1 cellular context compared by ENCODE assay signal in the genomic region with DNA sequence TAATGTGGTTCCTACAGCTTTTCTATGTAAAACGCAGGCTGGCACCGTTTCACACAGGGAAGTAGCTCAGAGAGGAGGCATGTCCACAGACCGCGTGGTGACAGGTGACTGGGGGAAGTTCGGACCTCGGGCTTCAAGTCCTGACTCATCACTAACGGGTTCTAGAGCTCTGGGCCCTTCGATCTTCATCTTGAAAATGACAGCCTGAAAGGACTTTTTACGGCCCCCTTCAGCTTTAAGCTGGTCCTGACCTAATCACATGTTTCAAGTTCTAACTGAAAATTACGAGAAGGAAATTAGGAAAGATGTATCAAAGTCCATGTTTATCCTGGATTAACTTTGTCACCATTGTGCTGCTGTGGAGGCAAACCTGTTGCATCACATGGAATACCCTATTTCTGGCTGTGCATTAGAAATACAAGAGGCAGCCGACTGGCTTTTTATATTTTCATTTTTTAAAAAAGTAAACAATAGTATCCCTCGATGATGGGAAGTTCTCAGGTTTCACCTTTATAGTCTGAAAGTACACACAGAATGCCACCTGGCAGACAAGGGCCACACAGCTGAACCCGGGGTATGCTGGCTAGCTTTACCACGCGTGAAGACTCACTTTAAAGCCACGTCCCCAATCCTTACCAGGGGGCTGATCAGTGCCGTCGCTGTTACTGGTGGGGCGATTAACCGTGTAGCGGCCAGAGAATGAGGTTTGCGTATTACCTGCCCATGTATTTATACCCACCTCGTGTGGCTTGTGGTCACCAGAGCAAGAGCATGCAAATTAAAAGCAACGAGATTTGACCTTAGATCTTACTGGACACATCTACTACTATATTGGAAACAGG.
TF ChIP-seq lines count a peak whose summit lies in the region.

No MANE protein-coding gene starts in this region.

TF ChIP-seq in HepG2, 621 proteins besides CTCF, POLR2A, EP300 and RAD21 (continued from another document and continues in another):
- TF ChIP-seq ZNF609 (CRISPR knock-in tag; IDR thresholded peaks at IDR 0.05; ENCODE audit: borderline replicate concordance): peak; percentile 83
- TF ChIP-seq ATF7-NPFF (CRISPR knock-in tag; IDR thresholded peaks at IDR 0.05; ENCODE audit: low read depth): no peak
- TF ChIP-seq THYN1 (CRISPR knock-in tag; IDR thresholded peaks at IDR 0.05; ENCODE audit: borderline replicate concordance, low read depth): no peak
- TF ChIP-seq ZNF619 (CRISPR knock-in tag; IDR thresholded peaks at IDR 0.05): no peak
- no peak for TF ChIP-seq ZNF552 (CRISPR knock-in tag; IDR thresholded peaks at IDR 0.05; ENCODE audit: borderline replicate concordance)
- peak; percentile 80 for TF ChIP-seq MAFF (IDR thresholded peaks at IDR 0.05; ENCODE audit: low read depth, low read length)
- no peak for TF ChIP-seq ZSCAN22 (CRISPR knock-in tag; IDR thresholded peaks at IDR 0.05)
- peak; percentile 98 for TF ChIP-seq NCOA2 (CRISPR knock-in tag; IDR thresholded peaks at IDR 0.05)
- no peak for TF ChIP-seq TSC22D2 (CRISPR knock-in tag; IDR thresholded peaks at IDR 0.05; ENCODE audit: borderline replicate concordance)
- peak; percentile 56 for TF ChIP-seq KMT2A (CRISPR knock-in tag; IDR thresholded peaks at IDR 0.05)
- TF ChIP-seq SOX5 (CRISPR knock-in tag; IDR thresholded peaks at IDR 0.05; ENCODE audit: borderline replicate concordance): peak; percentile 94
- TF ChIP-seq GLMP (CRISPR knock-in tag; IDR thresholded peaks at IDR 0.05; ENCODE audit: borderline replicate concordance): no peak
- no peak for TF ChIP-seq SRSF4 (IDR thresholded peaks at IDR 0.05; ENCODE audit: low read depth, low read length, poor library complexity, severe bottlenecking)
- no peak for TF ChIP-seq STAT5B (CRISPR knock-in tag; IDR thresholded peaks at IDR 0.05)
- TF ChIP-seq ZNF335 (CRISPR knock-in tag; IDR thresholded peaks at IDR 0.05): 0 out of 2 replicates have a peak, but pooled peaks have one; percentile 51
- no peak for TF ChIP-seq MTA3 (CRISPR knock-in tag; IDR thresholded peaks at IDR 0.05)
- TF ChIP-seq, protein P1, sequence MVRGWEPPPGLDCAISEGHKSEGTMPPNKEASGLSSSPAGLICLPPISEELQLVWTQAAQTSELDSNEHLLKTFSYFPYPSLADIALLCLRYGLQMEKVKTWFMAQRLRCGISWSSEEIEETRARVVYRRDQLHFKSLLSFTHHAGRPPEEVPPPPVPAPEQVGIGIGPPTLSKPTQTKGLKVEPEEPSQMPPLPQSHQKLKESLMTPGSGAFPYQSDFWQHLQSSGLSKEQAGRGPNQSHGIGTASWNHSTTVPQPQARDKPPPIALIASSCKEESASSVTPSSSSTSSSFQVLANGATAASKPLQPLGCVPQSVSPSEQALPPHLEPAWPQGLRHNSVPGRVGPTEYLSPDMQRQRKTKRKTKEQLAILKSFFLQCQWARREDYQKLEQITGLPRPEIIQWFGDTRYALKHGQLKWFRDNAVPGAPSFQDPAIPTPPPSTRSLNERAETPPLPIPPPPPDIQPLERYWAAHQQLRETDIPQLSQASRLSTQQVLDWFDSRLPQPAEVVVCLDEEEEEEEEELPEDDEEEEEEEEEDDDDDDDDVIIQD (CRISPR knock-in tag; IDR thresholded peaks at IDR 0.05; ENCODE audit: low read depth): peak; percentile 93
- peak; percentile 99 for TF ChIP-seq SAP130 (CRISPR knock-in tag; IDR thresholded peaks at IDR 0.05; ENCODE audit: low read depth)
- TF ChIP-seq JUNB (CRISPR knock-in tag; IDR thresholded peaks at IDR 0.05; ENCODE audit: borderline replicate concordance): no peak
- TF ChIP-seq ZNF44 (CRISPR knock-in tag; IDR thresholded peaks at IDR 0.05): no peak
- TF ChIP-seq, protein P2, sequence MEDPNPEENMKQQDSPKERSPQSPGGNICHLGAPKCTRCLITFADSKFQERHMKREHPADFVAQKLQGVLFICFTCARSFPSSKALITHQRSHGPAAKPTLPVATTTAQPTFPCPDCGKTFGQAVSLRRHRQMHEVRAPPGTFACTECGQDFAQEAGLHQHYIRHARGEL (CRISPR knock-in tag; IDR thresholded peaks at IDR 0.05): no peak
- TF ChIP-seq SP1 (IDR thresholded peaks at IDR 0.05): no peak
- TF ChIP-seq SP1 (CRISPR knock-in tag; IDR thresholded peaks at IDR 0.05): no peak
- TF ChIP-seq, protein P3, sequence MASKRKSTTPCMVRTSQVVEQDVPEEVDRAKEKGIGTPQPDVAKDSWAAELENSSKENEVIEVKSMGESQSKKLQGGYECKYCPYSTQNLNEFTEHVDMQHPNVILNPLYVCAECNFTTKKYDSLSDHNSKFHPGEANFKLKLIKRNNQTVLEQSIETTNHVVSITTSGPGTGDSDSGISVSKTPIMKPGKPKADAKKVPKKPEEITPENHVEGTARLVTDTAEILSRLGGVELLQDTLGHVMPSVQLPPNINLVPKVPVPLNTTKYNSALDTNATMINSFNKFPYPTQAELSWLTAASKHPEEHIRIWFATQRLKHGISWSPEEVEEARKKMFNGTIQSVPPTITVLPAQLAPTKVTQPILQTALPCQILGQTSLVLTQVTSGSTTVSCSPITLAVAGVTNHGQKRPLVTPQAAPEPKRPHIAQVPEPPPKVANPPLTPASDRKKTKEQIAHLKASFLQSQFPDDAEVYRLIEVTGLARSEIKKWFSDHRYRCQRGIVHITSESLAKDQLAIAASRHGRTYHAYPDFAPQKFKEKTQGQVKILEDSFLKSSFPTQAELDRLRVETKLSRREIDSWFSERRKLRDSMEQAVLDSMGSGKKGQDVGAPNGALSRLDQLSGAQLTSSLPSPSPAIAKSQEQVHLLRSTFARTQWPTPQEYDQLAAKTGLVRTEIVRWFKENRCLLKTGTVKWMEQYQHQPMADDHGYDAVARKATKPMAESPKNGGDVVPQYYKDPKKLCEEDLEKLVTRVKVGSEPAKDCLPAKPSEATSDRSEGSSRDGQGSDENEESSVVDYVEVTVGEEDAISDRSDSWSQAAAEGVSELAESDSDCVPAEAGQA (IDR thresholded peaks at IDR 0.05; ENCODE audit: low read depth): 0 out of 2 replicates have a peak, but pooled peaks have one; percentile 41
- TF ChIP-seq, protein P3 (CRISPR knock-in tag; IDR thresholded peaks at IDR 0.05; ENCODE audit: borderline replicate concordance): no peak; the same call in 1 of the 2 replicates
- TF ChIP-seq ZC3H13 (CRISPR knock-in tag; IDR thresholded peaks at IDR 0.05): peak; percentile 92
- no peak for TF ChIP-seq ZBTB1 (CRISPR knock-in tag; IDR thresholded peaks at IDR 0.05; ENCODE audit: borderline replicate concordance)
- TF ChIP-seq EZH2 (conservative IDR thresholded peaks at IDR 0.05; ENCODE audit: low read depth, low read length): no peak
- TF ChIP-seq KDM5A (IDR thresholded peaks at IDR 0.05; ENCODE audit: borderline replicate concordance, low read length): peak; percentile 53; the same call in 1 of the 2 replicates
- TF ChIP-seq ZNF569 (CRISPR knock-in tag; IDR thresholded peaks at IDR 0.05; ENCODE audit: borderline replicate concordance): no peak
- TF ChIP-seq ZNF747 (CRISPR knock-in tag; IDR thresholded peaks at IDR 0.05; ENCODE audit: borderline replicate concordance): no peak
- no peak; the same call in 1 of the 2 replicates for TF ChIP-seq ZNF441 (CRISPR knock-in tag; IDR thresholded peaks at IDR 0.05; ENCODE audit: borderline replicate concordance)
- TF ChIP-seq FOXP4 (CRISPR knock-in tag; IDR thresholded peaks at IDR 0.05): peak; percentile 91
- TF ChIP-seq, protein P4, sequence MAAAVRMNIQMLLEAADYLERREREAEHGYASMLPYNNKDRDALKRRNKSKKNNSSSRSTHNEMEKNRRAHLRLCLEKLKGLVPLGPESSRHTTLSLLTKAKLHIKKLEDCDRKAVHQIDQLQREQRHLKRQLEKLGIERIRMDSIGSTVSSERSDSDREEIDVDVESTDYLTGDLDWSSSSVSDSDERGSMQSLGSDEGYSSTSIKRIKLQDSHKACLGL (CRISPR knock-in tag; IDR thresholded peaks at IDR 0.05): no peak
- TF ChIP-seq, protein P5, sequence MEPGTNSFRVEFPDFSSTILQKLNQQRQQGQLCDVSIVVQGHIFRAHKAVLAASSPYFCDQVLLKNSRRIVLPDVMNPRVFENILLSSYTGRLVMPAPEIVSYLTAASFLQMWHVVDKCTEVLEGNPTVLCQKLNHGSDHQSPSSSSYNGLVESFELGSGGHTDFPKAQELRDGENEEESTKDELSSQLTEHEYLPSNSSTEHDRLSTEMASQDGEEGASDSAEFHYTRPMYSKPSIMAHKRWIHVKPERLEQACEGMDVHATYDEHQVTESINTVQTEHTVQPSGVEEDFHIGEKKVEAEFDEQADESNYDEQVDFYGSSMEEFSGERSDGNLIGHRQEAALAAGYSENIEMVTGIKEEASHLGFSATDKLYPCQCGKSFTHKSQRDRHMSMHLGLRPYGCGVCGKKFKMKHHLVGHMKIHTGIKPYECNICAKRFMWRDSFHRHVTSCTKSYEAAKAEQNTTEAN (CRISPR knock-in tag; conservative IDR thresholded peaks at IDR 0.05): no peak; the same call in 1 of the 2 replicates
- TF ChIP-seq MLX (CRISPR knock-in tag; IDR thresholded peaks at IDR 0.05): peak; percentile 78; the same call in 1 of the 2 replicates
